Comparison of ENCODE assay signal across 1 cellular context in the genomic region with DNA sequence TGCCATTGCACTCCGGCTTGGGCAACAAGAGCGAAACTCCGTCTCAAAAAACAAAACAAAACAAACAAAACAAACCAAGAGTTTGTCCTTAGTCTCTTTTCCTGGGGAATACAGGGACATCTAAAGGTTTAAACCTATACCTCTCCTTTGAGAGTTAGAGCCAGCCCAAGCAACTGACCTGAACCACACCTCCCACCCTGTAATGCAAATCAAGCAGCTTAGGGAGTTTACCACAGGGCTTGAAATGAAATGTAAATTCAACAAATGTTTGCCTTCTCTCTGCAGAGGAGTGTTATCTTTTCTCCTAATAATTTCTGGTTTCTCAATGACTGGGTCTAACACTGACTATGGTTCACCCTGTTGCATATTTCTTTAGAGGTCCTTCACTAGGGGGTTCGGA.
TF ChIP-seq lines count a peak whose summit lies in the region.

No MANE protein-coding gene starts in this region.

TF ChIP-seq in GM23338, 12 proteins besides CTCF, POLR2A, EP300 and RAD21:
- no peak for TF ChIP-seq ZNF462 (CRISPR knock-in tag; IDR thresholded peaks at IDR 0.05)
- TF ChIP-seq REST (IDR thresholded peaks at IDR 0.05; ENCODE audit: unreplicated experiment), result no peak
